21 cellular contexts compared by ENCODE assay signal in genomic region chr22:17007852-17008731, GRCh38. TPM values are rescaled to one million over a fixed set of nuclear protein-coding genes. Genes with fewer than 3 reads are reported as not detected.
DNase-seq lines count a peak whose midpoint lies in the region; ATAC-seq and TF ChIP-seq lines count a peak whose summit lies in the region.
"Had no signal": no experiment of that assay in that cellular context is flagged by ENCODE, and none has a peak within 500 bp of the region (broad histone marks: within the 10 kb centered on the region; RNA-seq: fewer than 3 reads in every experiment).

GAB4 (minus strand) TSS chr22:17008222; CDS start chr22:17008114, 108 bp downstream.

- peak within 1 kb of the TSS; percentile 16 for H3K4me3 Mint-ChIP-seq in T-helper 17 cell
- H3K4me3 Mint-ChIP-seq: CD4-positive, alpha-beta T cell had no signal

- peak within 1 kb of the TSS; percentile 58 for H3K4me3 ChIP-seq in iPS-15b (ENCODE audit: low read depth, low read length)
- no peak within 1 kb of the TSS for H3K4me3 ChIP-seq in spleen
- H3K4me3 ChIP-seq: MG63 had no signal

- no peak for TF ChIP-seq CTCF in spleen (IDR thresholded peaks at IDR 0.05 in 8 of 11, conservative IDR thresholded peaks at IDR 0.05 in 3 of 11)

- H3K9me3 ChIP-seq in T-helper 17 cell (ENCODE audit: control insufficient read depth, low read length, poor library complexity, severe bottlenecking) (no peaks in the 10 kb centered on the region), iPS-15b (ENCODE audit: control insufficient read depth, insufficient read depth, low read length) (no peaks in the 10 kb centered on the region), spleen (peaks cover 0 to 34% (median 8%) of the 10 kb centered on the region in 8 donors)
- H3K9me3 ChIP-seq: BE2C had no signal

- no peaks in the 10 kb centered on the region for H3K36me3 ChIP-seq in iPS-15b (ENCODE audit: control insufficient read depth, insufficient read depth, low read length)
- no peaks in the 10 kb centered on the region for H3K36me3 ChIP-seq in spleen
- H3K36me3 ChIP-seq: BE2C, MG63 had no signal

- DNase-seq in NCI-H2227 (lab: John Stamatoyannopoulos, UW; ENCODE audit: unreplicated experiment) = peak; percentile 15
- DNase-seq in NCI-H2227 treated with DMSO at 0.1 percent for 48 hours (lab: John Stamatoyannopoulos, UW) = no peak
- DNase-seq in T-helper 17 cell = no peak
- peak; percentile 58 for DNase-seq in spleen
- DNase-seq in amniotic stem cell (lab: John Stamatoyannopoulos, UW) = no peak
- no peak for DNase-seq in NCI-H1436 (lab: John Stamatoyannopoulos, UW)
- DNase-seq: BE2C; CD4-positive, alpha-beta T cell; DMS53; HCEC 1CT; Karpas-422; MG63; NCI-H1092 treated with DMSO at 0.1 percent for 48 hours; NCI-H1694 treated with DMSO at 0.1 percent for 48 hours; NCI-H69; SHP77 had no signal

- no peaks in the 10 kb centered on the region for H3K4me1 ChIP-seq in iPS-15b (ENCODE audit: control insufficient read depth, insufficient read depth, low read length)
- H3K4me1 ChIP-seq in spleen = no peaks in the 10 kb centered on the region
- H3K4me1 ChIP-seq: BE2C had no signal

- H3K4me1 Mint-ChIP-seq in T-helper 17 cell = no peaks in the 10 kb centered on the region

- peaks cover 66% of the 10 kb centered on the region for H3K27me3 Mint-ChIP-seq in T-helper 17 cell

- H3K27me3 ChIP-seq in iPS-15b (ENCODE audit: control insufficient read depth, insufficient read depth, low read length) (peaks cover 42% of the 10 kb centered on the region), spleen (replicated peaks in 1 of 7) (peaks cover 0 to 55% (median 11%) of the 10 kb centered on the region in 7 donors)
- H3K27me3 ChIP-seq: BE2C, MG63 had no signal

- intact Hi-C loops in spleen (cut with DNase I; ENCODE audit: low total_unique reads) = no loop called here

- TF ChIP-seq POLR2A in spleen (IDR thresholded peaks at IDR 0.05) = no peak

- 57 to 71% (median 68%) methylated on average over 41 to 49 of the region's 49 CpGs for WGBS in spleen, 5 donors

- H3K27ac ChIP-seq in spleen = no peak within 1 kb of the TSS
- H3K27ac ChIP-seq: 22Rv1 had no signal

- H3K36me3 Mint-ChIP-seq in T-helper 17 cell (ENCODE audit: low read depth) = peaks cover 5% of the 10 kb centered on the region

- no peak for ATAC-seq in T-helper 17 cell
- ATAC-seq in HG02678 (IDR thresholded peaks at IDR 0.05; ENCODE audit: unreplicated experiment) = no peak

- H3K27ac Mint-ChIP-seq in T-helper 17 cell = no peak within 1 kb of the TSS
- H3K27ac Mint-ChIP-seq: CD4-positive, alpha-beta T cell had no signal

- H3K9ac ChIP-seq in iPS-15b (ENCODE audit: low read depth, low read length) = peak within 1 kb of the TSS; percentile 60

RNA-seq across cellular contexts. Expression of gene GAB4, which starts in this region (rescaled TPM):
- not detected for total RNA-seq in T-helper 17 cell
- total RNA-seq in spleen = under 1 TPM in 2 of 7 donors, not detected in 5; 0.25 to 0.46 TPM
- polyA plus RNA-seq in spleen = under 1 TPM in 1 of 3 donors, not detected in 2; 0.03 TPM
- total RNA-seq: CD4-positive, alpha-beta T cell; HepG2 had no signal
- polyA plus RNA-seq: AG04450, HepG2 had no signal

Comparison
In these comparisons a context has a peak if more than half of its experiments do, and no peak if none do; other contexts are left out.
1. Peak in DNase-seq in spleen; RNA of the gene not detected or under 1 TPM.